ENCODE assay signal across 5 cellular contexts in genomic region chr17:4624406-4624805, GRCh38. TPM values are rescaled to one million over a fixed set of nuclear protein-coding genes. Genes with fewer than 3 reads are reported as not detected.
"Had no signal": no experiment of that assay in that cellular context is flagged by ENCODE, and none has a peak within 500 bp of the region (broad histone marks: within the 10 kb centered on the region; RNA-seq: fewer than 3 reads in every experiment).

No MANE protein-coding gene starts in this region.

RNA-seq across cellular contexts. Expression of gene ALOX15, which starts 17.1 kb away (rescaled TPM):
- total RNA-seq: dermis microvascular lymphatic vessel endothelial cell, endodermal cell, frontal cortex, occipital lobe had no signal
- polyA plus RNA-seq: heart right ventricle had no signal

RNA-seq across cellular contexts. Expression of gene SMTNL2, which starts 40.1 kb away (rescaled TPM):
- total RNA-seq: dermis microvascular lymphatic vessel endothelial cell had no signal
